13 cellular contexts compared by ENCODE assay signal in the genomic region with DNA sequence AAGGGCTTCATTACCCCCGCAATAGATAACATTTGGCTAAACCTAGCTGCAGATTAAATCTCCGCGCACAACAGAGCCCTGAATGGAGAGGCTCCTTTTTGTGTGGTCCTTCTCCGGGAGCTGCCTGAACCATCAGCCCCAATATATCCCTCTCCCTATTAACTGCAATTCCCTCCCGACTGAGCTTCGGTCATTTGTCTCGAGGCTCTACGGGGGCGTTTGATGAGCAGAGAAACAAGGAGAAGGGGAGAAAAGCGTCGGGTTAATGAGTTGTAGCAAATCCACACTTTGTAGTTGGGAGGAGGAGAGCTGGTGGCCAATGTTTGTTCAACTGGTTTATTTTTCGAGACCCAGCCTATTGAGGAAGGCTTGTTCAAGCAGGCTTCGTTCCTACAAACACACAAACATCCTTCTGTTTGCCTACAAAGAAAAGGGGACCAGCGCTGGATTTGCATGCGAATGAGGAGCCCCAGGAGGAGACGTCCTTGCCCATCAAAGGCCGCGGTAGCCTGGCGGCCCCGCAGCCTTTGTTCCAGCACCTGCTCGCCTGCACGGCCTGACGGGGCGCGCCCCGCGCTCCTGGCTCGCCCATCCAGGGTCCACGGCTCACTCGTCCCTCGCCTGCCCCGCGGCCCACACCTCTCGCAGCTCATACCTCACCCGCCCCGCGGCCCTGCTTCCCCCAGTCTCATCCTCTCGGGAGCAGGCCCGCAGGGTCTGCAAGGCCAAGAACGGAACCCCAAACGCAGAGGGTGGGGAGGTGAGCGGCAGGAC. TPM values are rescaled to one million over a fixed set of nuclear protein-coding genes. Genes with fewer than 3 reads are reported as not detected.
DNase-seq lines count a peak whose midpoint lies in the region; TF ChIP-seq lines count a peak whose summit lies in the region.
"Had no signal": no experiment of that assay in that cellular context is flagged by ENCODE, and none has a peak within 500 bp of the region (broad histone marks: within the 10 kb centered on the region; RNA-seq: fewer than 3 reads in every experiment).

No MANE protein-coding gene starts in this region.

- no peaks in the 10 kb centered on the region for H3K36me3 ChIP-seq in ES-I3 (ENCODE audit: insufficient read depth, low read length)

- H3K27me3 Mint-ChIP-seq in IgD-negative memory B cell (peaks cover 60% of the 10 kb centered on the region), nephron progenitor cell (ENCODE audit: low read depth, poor library complexity) (peaks cover 90% of the 10 kb centered on the region)

- H3K27ac Mint-ChIP-seq in IgD-negative memory B cell (peak overlapping the region; percentile 67 to 88 (median 85)), nephron progenitor cell (no peak overlapping the region)

- H3K9me3 Mint-ChIP-seq in IgD-negative memory B cell = peaks cover 0 to 11% (median 0%) of the 10 kb centered on the region in 3 donors
- H3K9me3 Mint-ChIP-seq in nephron progenitor cell = peaks cover 7% of the 10 kb centered on the region
- H3K9me3 Mint-ChIP-seq: CD4-positive, alpha-beta T cell had no signal

- DNase-seq in choroid plexus epithelial cell (ENCODE audit: low read depth) (peak; percentile 38), nephron progenitor cell (peak; percentile 52), NCI-H1436 (lab: John Stamatoyannopoulos, UW) (no peak), NCI-H2029 treated with DMSO at 0.1 percent for 48 hours (lab: John Stamatoyannopoulos, UW) (no peak)
- DNase-seq in stimulated activated CD4-positive, alpha-beta T cell treated with anti-CD3 and anti-CD28 coated beads, Interleukin-1b, Interleukin-23, amount 100 ng/mL, for 48 hours = no peak
- DNase-seq: activated CD8-positive, alpha-beta memory T cell treated with anti-CD3 and anti-CD28 coated beads, Interleukin-2, amount 50 U/mL, for 4 hours; anterior cingulate cortex; CD4-positive, alpha-beta T cell; midbrain; NCI-H446 treated with DMSO at 0.1 percent for 48 hours; RPMI8226 had no signal

- H3K4me1 Mint-ChIP-seq in IgD-negative memory B cell = peaks cover 4 to 16% (median 5%) of the 10 kb centered on the region in 3 donors
- H3K4me1 Mint-ChIP-seq in nephron progenitor cell = peaks cover 59% of the 10 kb centered on the region

- TF ChIP-seq CTCF in choroid plexus epithelial cell (conservative IDR thresholded peaks at IDR 0.05; ENCODE audit: low read depth, low read length) = no peak
- TF ChIP-seq CTCF in nephron progenitor cell (IDR thresholded peaks at IDR 0.05) = no peak

- no peaks in the 10 kb centered on the region for H3K36me3 Mint-ChIP-seq in IgD-negative memory B cell
- no peaks in the 10 kb centered on the region for H3K36me3 Mint-ChIP-seq in nephron progenitor cell (ENCODE audit: low read depth)

- no peaks in the 10 kb centered on the region for H3K9me3 ChIP-seq in ES-I3 (ENCODE audit: control insufficient read depth, insufficient read depth, low read length)

- H3K9ac ChIP-seq in ES-I3 (ENCODE audit: low read depth, low read length) = peak overlapping the region; percentile 30; the same call in 1 of the 2 replicates

- H3K4me3 ChIP-seq in choroid plexus epithelial cell (ENCODE audit: low read depth, low read length) = peak overlapping the region; percentile 88

- H3K4me3 Mint-ChIP-seq in IgD-negative memory B cell = peak overlapping the region in 1 of 4 donors; percentile 61
- peak overlapping the region; percentile 72 for H3K4me3 Mint-ChIP-seq in nephron progenitor cell

- H3K4me1 ChIP-seq in ES-I3 (ENCODE audit: insufficient read depth, low read length) = peaks cover 2% of the 10 kb centered on the region; the same call in 1 of the 2 replicates

RNA-seq across cellular contexts. Expression of gene FOXD1, which starts 4.7 kb away (rescaled TPM):
- not detected for polyA plus RNA-seq in IgD-negative memory B cell

RNA-seq across cellular contexts. Expression of gene BTF3, which starts 54.3 kb away (rescaled TPM):
- polyA plus RNA-seq in IgD-negative memory B cell = 735 TPM

Comparison
In these comparisons a context has a peak if more than half of its experiments do, and no peak if none do; other contexts are left out.
1. DNase-seq: peak in choroid plexus epithelial cell (single experiment) and nephron progenitor cell (single experiment); none in NCI-H1436 (single experiment), NCI-H2029 treated with DMSO at 0.1 percent for 48 hours (single experiment) and stimulated activated CD4-positive, alpha-beta T cell treated with anti-CD3 and anti-CD28 coated beads, Interleukin-1b, Interleukin-23, amount 100 ng/mL, for 48 hours (single experiment).